In genomic region chr4:141680060-141680459, GRCh38 we compare ENCODE assay signal across 23 cellular contexts.
"Had no signal": no experiment of that assay in that cellular context is flagged by ENCODE, and none has a peak within 500 bp of the region (broad histone marks: within the 10 kb centered on the region; RNA-seq: fewer than 3 reads in every experiment).

No MANE protein-coding gene starts in this region.

- FAIRE-seq: bronchial epithelial cell, TTC549 had no signal

- ATAC-seq: activated naive CD4-positive, alpha-beta T cell treated with anti-CD3 and anti-CD28 coated beads, Interleukin-2, amount 50 U/mL, for 72 hours; natural killer cell; sciatic nerve had no signal

- H3K4me1 ChIP-seq: adrenal gland, parathyroid adenoma, tibial artery, uterus had no signal

- H3K27ac ChIP-seq: adrenal gland, neutrophil, parathyroid adenoma, tibial artery, uterus had no signal

- H3K4me3 Mint-ChIP-seq: activated B cell treated with CpG ODN at 0.5 μM for 24 hours; activated CD4-positive, alpha-beta memory T cell treated with anti-CD3 and anti-CD28 coated beads for 36 hours; activated T-helper 1 cell treated with anti-CD3 and anti-CD28 coated beads, Interleukin-12 subunit alpha, Interleukin-12 subunit beta, Interleukin-2, Interleukin-4 antibody, amounts not matched to agents 30 ng/mL and 10 ng/mL and 1 ng/mL, durations not matched to agents 14 hours and 24 hours and 36 hours; natural killer cell; T-helper 2 cell treated with Interferon-gamma antibody and Interleukin-4, amounts not matched to agents 5 μg/mL and 100 μg/mL, for 36 hours had no signal

- H3K36me3 Mint-ChIP-seq: activated CD4-positive, alpha-beta memory T cell treated with anti-CD3 and anti-CD28 coated beads for 36 hours; activated naive CD4-positive, alpha-beta T cell treated with anti-CD3 and anti-CD28 coated beads, Interleukin-2, amount 50 U/mL, for 72 hours; natural killer cell had no signal

- H3K9ac ChIP-seq: parathyroid adenoma had no signal

- DNase-seq: activated B cell treated with CpG ODN at 0.5 μM for 24 hours; activated CD4-positive, alpha-beta memory T cell treated with anti-CD3 and anti-CD28 coated beads for 36 hours; activated CD4-positive, alpha-beta T cell treated with anti-CD3 and anti-CD28 coated beads for 4 hours; activated gamma-delta T cell treated with Interleukin-2 at 50 U/mL for 16 hours; activated T-cell treated with anti-CD3 and anti-CD28 coated beads for 4 hours; adrenal gland; cerebellar nuclear complex; dermis blood vessel endothelial cell; effector memory CD4-positive, alpha-beta T cell; mesenchymal stem cell; natural killer cell; stimulated activated CD8-positive, alpha-beta memory T cell treated with anti-CD3 and anti-CD28 coated beads, Interleukin-4, amount 100 ng/mL, for 48 hours; stimulated activated naive CD4-positive, alpha-beta T cell treated with Interleukin-2 at 50 U/mL for 16 hours; tibial artery; uterus had no signal

- H3K27me3 Mint-ChIP-seq: activated B cell treated with CpG ODN at 0.5 μM for 24 hours; activated CD4-positive, alpha-beta memory T cell treated with anti-CD3 and anti-CD28 coated beads for 36 hours had no signal

- H2AFZ ChIP-seq: parathyroid adenoma had no signal

- H3K9me3 Mint-ChIP-seq: activated B cell treated with CpG ODN at 0.5 μM for 24 hours; activated CD4-positive, alpha-beta memory T cell treated with anti-CD3 and anti-CD28 coated beads for 36 hours; activated naive CD4-positive, alpha-beta T cell treated with anti-CD3 and anti-CD28 coated beads, Interleukin-2, amount 50 U/mL, for 72 hours; activated T-helper 1 cell treated with anti-CD3 and anti-CD28 coated beads, Interleukin-12 subunit alpha, Interleukin-12 subunit beta, Interleukin-2, Interleukin-4 antibody, amounts not matched to agents 30 ng/mL and 10 ng/mL and 1 ng/mL, durations not matched to agents 14 hours and 24 hours and 36 hours; natural killer cell; T-helper 2 cell treated with Interferon-gamma antibody and Interleukin-4, amounts not matched to agents 5 μg/mL and 100 μg/mL, for 36 hours had no signal

- H3K9me3 ChIP-seq: adrenal gland, neutrophil, tibial artery, uterus had no signal

- H3K79me2 ChIP-seq: parathyroid adenoma had no signal

- H3K4me3 ChIP-seq: adrenal gland, tibial artery, uterus had no signal

- H3K27me3 ChIP-seq: adrenal gland, neutrophil, tibial artery, uterus had no signal

- H3K27ac Mint-ChIP-seq: activated B cell treated with CpG ODN at 0.5 μM for 24 hours; activated CD4-positive, alpha-beta memory T cell treated with anti-CD3 and anti-CD28 coated beads for 36 hours; activated naive CD4-positive, alpha-beta T cell treated with anti-CD3 and anti-CD28 coated beads, Interleukin-2, amount 50 U/mL, for 72 hours; activated T-helper 1 cell treated with anti-CD3 and anti-CD28 coated beads, Interleukin-12 subunit alpha, Interleukin-12 subunit beta, Interleukin-2, Interleukin-4 antibody, amounts not matched to agents 30 ng/mL and 10 ng/mL and 1 ng/mL, durations not matched to agents 14 hours and 24 hours and 36 hours; natural killer cell; T-helper 2 cell treated with Interferon-gamma antibody and Interleukin-4, amounts not matched to agents 5 μg/mL and 100 μg/mL, for 36 hours had no signal

- H3K36me3 ChIP-seq: adrenal gland, neutrophil, tibial artery, uterus had no signal
